Comparison of ENCODE assay signal across 8 cellular contexts in the genomic region with DNA sequence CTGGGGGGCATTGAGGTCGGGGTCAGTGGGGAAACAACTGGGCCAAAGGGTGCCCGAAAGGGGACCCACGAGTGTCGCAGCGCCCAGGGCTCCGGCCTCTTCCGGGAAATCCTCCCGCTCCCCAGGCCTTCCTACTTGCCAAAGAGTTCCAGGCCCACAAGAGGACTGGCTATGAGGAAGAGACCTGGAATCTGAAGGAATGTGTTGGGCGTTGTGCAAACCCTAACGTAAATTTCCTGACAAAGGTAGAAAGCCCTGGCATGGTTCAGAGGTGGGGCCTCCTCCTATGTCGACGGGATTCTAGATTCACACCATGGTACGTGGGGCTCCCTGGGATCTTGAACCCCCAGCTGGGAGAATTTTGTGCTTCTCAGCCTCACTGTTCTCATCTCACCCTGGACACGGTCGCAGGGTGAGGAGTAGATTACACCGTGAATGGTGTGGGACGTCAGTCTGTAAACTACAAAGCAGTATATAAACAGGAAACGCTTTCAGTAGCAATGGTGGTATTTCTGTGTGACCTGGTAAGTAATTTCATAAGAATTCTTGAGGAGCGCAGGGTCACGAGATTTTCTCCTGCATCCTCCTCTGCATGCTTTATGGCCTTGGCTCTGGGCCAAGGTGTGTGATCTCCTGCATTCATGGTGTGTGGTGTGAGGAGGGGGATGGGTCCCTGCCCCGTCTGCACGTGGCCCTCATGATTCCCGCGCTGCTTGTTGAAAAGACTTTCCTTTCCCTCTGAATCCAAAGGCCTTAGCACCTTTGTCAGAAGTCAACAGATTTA. TPM values are rescaled to one million over a fixed set of nuclear protein-coding genes. Genes with fewer than 3 reads are reported as not detected.
A peak's percentile ranks its signal among the peaks of the same experiment; 100 is the strongest.
DNase-seq lines count a peak whose midpoint lies in the region; ATAC-seq and TF ChIP-seq lines count a peak whose summit lies in the region.

No MANE protein-coding gene starts in this region.

- H3K36me3 Mint-ChIP-seq in nephron progenitor cell (ENCODE audit: low read depth) = peaks cover 25% of the 10 kb centered on the region
- peaks cover 3% of the 10 kb centered on the region for H3K36me3 Mint-ChIP-seq in endothelial cell (ENCODE audit: low read depth, unreplicated experiment)

- TF ChIP-seq CTCF in DND-41 (IDR thresholded peaks at IDR 0.05; ENCODE audit: borderline replicate concordance, extremely low read depth, low read length, poor library complexity, severe bottlenecking) = no peak
- TF ChIP-seq CTCF in fibroblast of lung (conservative IDR thresholded peaks at IDR 0.05 in 1 of 2, IDR thresholded peaks at IDR 0.05 in 1 of 2; ENCODE audit: low read depth in 1 of 2, low read length in 2 of 2) = no peak
- TF ChIP-seq CTCF in nephron progenitor cell (IDR thresholded peaks at IDR 0.05) = no peak
- no peak for TF ChIP-seq CTCF in endothelial cell (IDR thresholded peaks at IDR 0.05; ENCODE audit: unreplicated experiment)

- H3K79me2 ChIP-seq in DND-41 (ENCODE audit: insufficient read depth, low read length) (peaks cover 4% of the 10 kb centered on the region; the same call in 1 of the 2 replicates), fibroblast of lung (ENCODE audit: control insufficient read depth, insufficient read depth, low read length) (no peaks in the 10 kb centered on the region)

- no peaks in the 10 kb centered on the region for H3K9me3 ChIP-seq in DND-41 (ENCODE audit: insufficient read depth, low read length, severe bottlenecking)
- no peaks in the 10 kb centered on the region for H3K9me3 ChIP-seq in fibroblast of lung (ENCODE audit: control insufficient read depth, insufficient read depth, low read depth, low read length)

- H3K4me1 Mint-ChIP-seq in nephron progenitor cell = peaks cover 25% of the 10 kb centered on the region
- H3K4me1 Mint-ChIP-seq in endothelial cell (ENCODE audit: unreplicated experiment) = peaks cover 3% of the 10 kb centered on the region

- H3K27ac ChIP-seq in DND-41 (ENCODE audit: low read length) (no peak overlapping the region), fibroblast of lung (ENCODE audit: insufficient read depth, low read length) (peak overlapping the region; percentile 89)

- H3K9ac ChIP-seq in DND-41 (ENCODE audit: low read depth, low read length) = no peak overlapping the region
- peak overlapping the region; percentile 91 for H3K9ac ChIP-seq in fibroblast of lung (ENCODE audit: insufficient read depth, low read length)

- H3K36me3 ChIP-seq in DND-41 (ENCODE audit: insufficient read depth, low read length) (peaks cover 20% of the 10 kb centered on the region), fibroblast of lung (ENCODE audit: control insufficient read depth, insufficient read depth, low read length) (peaks cover 5% of the 10 kb centered on the region)

- H3K27me3 Mint-ChIP-seq in nephron progenitor cell (ENCODE audit: low read depth, poor library complexity) = peaks cover 31% of the 10 kb centered on the region
- peaks cover 14% of the 10 kb centered on the region for H3K27me3 Mint-ChIP-seq in endothelial cell (ENCODE audit: unreplicated experiment)

- H3K4me1 ChIP-seq in DND-41 (ENCODE audit: insufficient read depth, low read length) (no peaks in the 10 kb centered on the region), fibroblast of lung (ENCODE audit: control insufficient read depth, extremely low read depth, insufficient read depth, low read length) (peaks cover 4% of the 10 kb centered on the region)

- DNase-seq in DND-41 (no peak), HT-29 (ENCODE audit: low spot score) (peak; percentile 67), UCSD-AML1 (lab: John Stamatoyannopoulos, UW; ENCODE audit: unreplicated experiment) (peak; percentile 59), fibroblast of lung (ENCODE audit: low read depth in 2 of 2) (peak; percentile 76 to 77), nephron progenitor cell (no peak), endothelial cell (ENCODE audit: low spot score) (no peak)

- H3K9me3 Mint-ChIP-seq in nephron progenitor cell = no peaks in the 10 kb centered on the region
- no peaks in the 10 kb centered on the region for H3K9me3 Mint-ChIP-seq in endothelial cell (ENCODE audit: unreplicated experiment)

- H3K27me3 ChIP-seq in DND-41 (ENCODE audit: insufficient read depth, low read length, poor library complexity) (no peaks in the 10 kb centered on the region), fibroblast of lung (ENCODE audit: control insufficient read depth, insufficient read depth, low read length) (no peaks in the 10 kb centered on the region)

- no peak overlapping the region for H3K4me3 ChIP-seq in DND-41 (ENCODE audit: low read depth in 1 of 2, low read length in 2 of 2)
- H3K4me3 ChIP-seq in fibroblast of lung (replicated peaks in 1 of 4; ENCODE audit: control extremely low read depth in 1 of 4, insufficient read depth in 1 of 4, low read depth in 3 of 4, low read length in 4 of 4) = peak overlapping the region; percentile 57 to 73 (median 67)

- no peak overlapping the region for H2AFZ ChIP-seq in DND-41 (ENCODE audit: low read depth, low read length)
- peak overlapping the region; percentile 20 for H2AFZ ChIP-seq in fibroblast of lung (ENCODE audit: low read length)

- 0 out of 3 replicates have a peak, but pooled peaks have one; percentile 10 for ATAC-seq in DND-41 (ENCODE audit: insufficient read depth, low read depth)
- ATAC-seq in HG03039 (IDR thresholded peaks at IDR 0.05; ENCODE audit: unreplicated experiment) = no peak
- no peak for ATAC-seq in HG03571 (IDR thresholded peaks at IDR 0.05; ENCODE audit: unreplicated experiment)

- H3K4me3 Mint-ChIP-seq in nephron progenitor cell (peak overlapping the region; percentile 62), endothelial cell (ENCODE audit: unreplicated experiment) (no peak overlapping the region)

- H4K20me1 ChIP-seq in DND-41 (ENCODE audit: insufficient read depth, low read length) (peaks cover 14% of the 10 kb centered on the region; the same call in 1 of the 2 replicates), fibroblast of lung (ENCODE audit: control insufficient read depth, extremely low read depth, insufficient read depth, low read length) (no peaks in the 10 kb centered on the region)

- H3K27ac Mint-ChIP-seq in nephron progenitor cell = no peak overlapping the region
- H3K27ac Mint-ChIP-seq in endothelial cell (ENCODE audit: unreplicated experiment) = no peak overlapping the region

- H3K4me2 ChIP-seq in DND-41 (ENCODE audit: insufficient read depth, low read length) = no peak overlapping the region
- H3K4me2 ChIP-seq in fibroblast of lung (ENCODE audit: extremely low read depth, insufficient read depth, low read length) = peak overlapping the region; percentile 69

RNA-seq across cellular contexts. Expression of gene HSBP1L1, which starts 0.9 kb away (rescaled TPM):
- 38.3 and 43.6 TPM in 2 replicates for total RNA-seq in HT-29 (2014; rRNA removed; shearing (Covaris generic))
- total RNA-seq in fibroblast of lung (13.4 and 14.6 TPM in 2 replicates), endothelial cell (ENCODE audit: unreplicated experiment) (0.87 TPM)
- 16.3 and 24.6 TPM in 2 replicates for polyA plus RNA-seq in fibroblast of lung
- polyA plus RNA-seq in fibroblast of lung (2012) = 21.4 and 30.2 TPM in 2 replicates
- polyA minus RNA-seq in fibroblast of lung (ENCODE audit: low replicate concordance) = 2.5 and 7.1 TPM in 2 replicates

RNA-seq across cellular contexts. Expression of gene SLC66A2, which starts 13.9 kb away (rescaled TPM):
- 37.4 and 41.9 TPM in 2 replicates for total RNA-seq in HT-29 (2014; rRNA removed; shearing (Covaris generic))
- total RNA-seq in fibroblast of lung (34.4 and 46.1 TPM in 2 replicates), endothelial cell (ENCODE audit: unreplicated experiment) (31.8 TPM)
- 13.2 and 18.0 TPM in 2 replicates for polyA plus RNA-seq in fibroblast of lung
- 27.1 and 36.7 TPM in 2 replicates for polyA plus RNA-seq in fibroblast of lung (2012)
- polyA minus RNA-seq in fibroblast of lung (ENCODE audit: low replicate concordance) = 18.5 and 19.5 TPM in 2 replicates

RNA-seq across cellular contexts. Expression of gene TXNL4A, which starts 23.1 kb away (rescaled TPM):
- 63.4 and 70.8 TPM in 2 replicates for total RNA-seq in HT-29 (2014; rRNA removed; shearing (Covaris generic))
- total RNA-seq in fibroblast of lung (21.1 and 39.5 TPM in 2 replicates), endothelial cell (ENCODE audit: unreplicated experiment) (86.8 TPM)
- 101 and 117 TPM in 2 replicates for polyA plus RNA-seq in fibroblast of lung
- 147 and 173 TPM in 2 replicates for polyA plus RNA-seq in fibroblast of lung (2012)
- polyA minus RNA-seq in fibroblast of lung (ENCODE audit: low replicate concordance) = 11.0 and 40.6 TPM in 2 replicates

Comparison
In these comparisons a context has a peak if more than half of its experiments do, and no peak if none do; other contexts are left out.
1. DNase-seq: peak in HT-29 (single experiment), UCSD-AML1 (single experiment) and fibroblast of lung (2 of 2); none in DND-41 (single experiment), nephron progenitor cell (single experiment) and endothelial cell (single experiment).
2. H3K4me3 ChIP-seq: peak in fibroblast of lung (4 of 4); none in DND-41 (0 of 2).